In genomic region chr2:102179061-102179460, GRCh38 we compare ENCODE assay signal across 31 cellular contexts. TPM values are rescaled to one million over a fixed set of nuclear protein-coding genes. Genes with fewer than 3 reads are reported as not detected.
"Had no signal": no experiment of that assay in that cellular context is flagged by ENCODE, and none has a peak within 500 bp of the region (broad histone marks: within the 10 kb centered on the region; RNA-seq: fewer than 3 reads in every experiment).

No MANE protein-coding gene starts in this region.

- H3K36me3 Mint-ChIP-seq: naive thymus-derived CD8-positive, alpha-beta T cell; natural killer cell treated with Interleukin-12 subunit alpha and Interleukin-12 subunit beta and Interleukin-15 and Interleukin-18, amount 100 ng/mL, for 72 hours; stimulated activated memory B cell treated with anti-CD40 and anti-IgM and Interleukin-4, amounts not matched to agents 10 μg/mL and 1 μg/mL and 100 μg/mL, for 72 hours had no signal

- H3K9me3 ChIP-seq: neutrophil, pancreas, prostate gland, right atrium auricular region, spleen, suprapubic skin, testis, tibial artery, transverse colon, upper lobe of right lung, uterus had no signal

- FAIRE-seq: pancreas had no signal

- H3K4me1 ChIP-seq: prostate gland, right atrium auricular region, spleen, testis, tibial artery, transverse colon, upper lobe of right lung, uterus had no signal

- H3K4me1 Mint-ChIP-seq: naive thymus-derived CD8-positive, alpha-beta T cell; neural crest cell; stimulated activated memory B cell treated with anti-CD40 and anti-IgM and Interleukin-4, amounts not matched to agents 10 μg/mL and 1 μg/mL and 100 μg/mL, for 72 hours; stimulated activated naive CD8-positive, alpha-beta T cell treated with anti-CD3 and anti-CD28 coated beads, Interleukin-15, amount 100 ng/mL, for 72 hours had no signal

- H3K27ac Mint-ChIP-seq: naive thymus-derived CD8-positive, alpha-beta T cell; natural killer cell treated with Interleukin-12 subunit alpha and Interleukin-12 subunit beta and Interleukin-15 and Interleukin-18, amount 100 ng/mL, for 72 hours; nephron progenitor cell; stimulated activated memory B cell treated with anti-CD40 and anti-IgM and Interleukin-4, amounts not matched to agents 10 μg/mL and 1 μg/mL and 100 μg/mL, for 72 hours; stimulated activated naive CD8-positive, alpha-beta T cell treated with anti-CD3 and anti-CD28 coated beads, Interleukin-15, amount 100 ng/mL, for 72 hours; type B pancreatic cell had no signal

- H3K4me2 ChIP-seq: smooth muscle cell had no signal

- H3K9me3 Mint-ChIP-seq: naive thymus-derived CD8-positive, alpha-beta T cell; natural killer cell treated with Interleukin-12 subunit alpha and Interleukin-12 subunit beta and Interleukin-15 and Interleukin-18, amount 100 ng/mL, for 72 hours; nephron progenitor cell; neural crest cell; stimulated activated memory B cell treated with anti-CD40 and anti-IgM and Interleukin-4, amounts not matched to agents 10 μg/mL and 1 μg/mL and 100 μg/mL, for 72 hours; stimulated activated naive CD8-positive, alpha-beta T cell treated with anti-CD3 and anti-CD28 coated beads, Interleukin-15, amount 100 ng/mL, for 72 hours; type B pancreatic cell had no signal

- H3K4me3 ChIP-seq: pancreas, prostate gland, right atrium auricular region, skin epidermis, smooth muscle cell, spleen, suprapubic skin, testis, tibial artery, transverse colon, upper lobe of right lung, uterus had no signal

- H3K4me3 Mint-ChIP-seq: naive thymus-derived CD8-positive, alpha-beta T cell; natural killer cell treated with Interleukin-12 subunit alpha and Interleukin-12 subunit beta and Interleukin-15 and Interleukin-18, amount 100 ng/mL, for 72 hours; nephron progenitor cell; neural crest cell; stimulated activated memory B cell treated with anti-CD40 and anti-IgM and Interleukin-4, amounts not matched to agents 10 μg/mL and 1 μg/mL and 100 μg/mL, for 72 hours; stimulated activated naive CD8-positive, alpha-beta T cell treated with anti-CD3 and anti-CD28 coated beads, Interleukin-15, amount 100 ng/mL, for 72 hours; type B pancreatic cell had no signal

- DNase-seq: naive thymus-derived CD8-positive, alpha-beta T cell; nephron progenitor cell; nucleus accumbens; retina; spleen; stimulated activated CD4-positive, alpha-beta T cell treated with anti-CD3 and anti-CD28 coated beads, Interleukin-12 subunit alpha, Interleukin-12 subunit beta, amount 100 ng/mL, for 4 hours; stimulated activated CD4-positive, alpha-beta T cell treated with anti-CD3 and anti-CD28 coated beads, Interleukin-1b, Interleukin-23, amount 100 ng/mL, for 48 hours; stimulated activated CD4-positive, alpha-beta T cell treated with anti-CD3 and anti-CD28 coated beads, Interleukin-4, amount 100 ng/mL, for 1 hour; stimulated activated CD4-positive, alpha-beta T cell treated with anti-CD3 and anti-CD28 coated beads, Interleukin-4, amount 100 ng/mL, for 4 hours; stimulated activated CD8-positive, alpha-beta memory T cell treated with anti-CD3 and anti-CD28 coated beads, Interleukin-4, amount 100 ng/mL, for 48 hours; stimulated activated naive CD4-positive, alpha-beta T cell; stimulated activated naive CD8-positive, alpha-beta T cell treated with anti-CD3 and anti-CD28 coated beads, Interleukin-15, amount 100 ng/mL, for 72 hours; stimulated activated naive CD8-positive, alpha-beta T cell treated with anti-CD3 and anti-CD28 coated beads, Interleukin-15, Interleukin-2, amounts not matched to agents 100 U/mL and 50 U/mL, for 24 hours; substantia nigra; testis; tibial artery; transverse colon; upper lobe of right lung; uterus had no signal

- H3K36me3 ChIP-seq: uterus had no signal

- H3K27me3 Mint-ChIP-seq: type B pancreatic cell had no signal

- H3K27ac ChIP-seq: neutrophil, pancreas, prostate gland, right atrium auricular region, skin epidermis, spleen, suprapubic skin, testis, tibial artery, transverse colon, upper lobe of right lung, uterus had no signal

- ATAC-seq: naive thymus-derived CD8-positive, alpha-beta T cell; natural killer cell treated with Interleukin-12 subunit alpha and Interleukin-12 subunit beta and Interleukin-15 and Interleukin-18, amount 100 ng/mL, for 72 hours; sciatic nerve; stimulated activated memory B cell treated with anti-CD40 and anti-IgM and Interleukin-4, amounts not matched to agents 10 μg/mL and 1 μg/mL and 100 μg/mL, for 72 hours; stimulated activated naive CD8-positive, alpha-beta T cell treated with anti-CD3 and anti-CD28 coated beads, Interleukin-15, amount 100 ng/mL, for 72 hours; stimulated activated naive CD8-positive, alpha-beta T cell treated with anti-CD3 and anti-CD28 coated beads, Interleukin-15, Interleukin-2, amounts not matched to agents 100 U/mL and 50 U/mL, for 24 hours; upper lobe of right lung had no signal

- H3K27me3 ChIP-seq: neutrophil, pancreas, right atrium auricular region, spleen, suprapubic skin, testis, tibial artery, transverse colon, upper lobe of right lung, uterus had no signal

RNA-seq across cellular contexts. Expression of gene IL1RL2, which starts 7.8 kb away (rescaled TPM):
- total RNA-seq: naive thymus-derived CD8-positive, alpha-beta T cell; neural crest cell; sciatic nerve had no signal
- polyA plus RNA-seq: naive thymus-derived CD8-positive, alpha-beta T cell had no signal

RNA-seq across cellular contexts. Expression of gene IL1R1, which starts 36.5 kb away (rescaled TPM):
- polyA plus RNA-seq: naive thymus-derived CD8-positive, alpha-beta T cell had no signal
